26 cellular contexts compared by ENCODE assay signal in the genomic region with DNA sequence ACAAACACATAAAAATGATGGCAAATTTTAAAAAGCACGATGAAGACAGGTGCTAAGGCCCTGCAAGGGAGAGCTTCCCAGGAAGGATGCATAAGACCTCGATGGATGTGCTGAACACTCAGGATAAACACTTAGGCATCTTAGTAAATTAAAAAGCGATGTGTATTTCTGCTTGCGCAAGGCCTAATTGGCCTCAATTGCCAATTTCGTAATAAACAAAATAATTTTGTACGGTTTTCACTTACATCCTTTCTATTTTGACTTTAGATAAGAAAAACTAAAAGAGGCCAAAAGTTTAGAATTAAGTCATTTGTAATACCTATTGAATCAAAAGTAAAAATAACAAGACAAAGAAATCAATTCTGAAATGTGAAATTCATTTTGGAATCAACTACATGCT.
DNase-seq lines count a peak whose midpoint lies in the region; ATAC-seq, FAIRE-seq and TF ChIP-seq lines count a peak whose summit lies in the region.
"Had no signal": no experiment of that assay in that cellular context is flagged by ENCODE, and none has a peak within 500 bp of the region (broad histone marks: within the 10 kb centered on the region; RNA-seq: fewer than 3 reads in every experiment).

No MANE protein-coding gene starts in this region.

- H3K9me3 ChIP-seq in GM23248 (ENCODE audit: low read depth), result no peaks in the 10 kb centered on the region
- H3K9me3 ChIP-seq in K562 (replicated peaks; ENCODE audit: control insufficient read depth, insufficient read depth, low read depth, low read length), result no peaks in the 10 kb centered on the region
- H3K9me3 ChIP-seq in hepatocyte (ENCODE audit: low read depth), result no peaks in the 10 kb centered on the region
- H3K9me3 ChIP-seq: SJCRH30 had no signal

- DNase-seq in GM23248 (peak; percentile 46), K562 (ENCODE audit: extremely low read depth in 1 of 4, low spot score in 3 of 4) (no peak), hepatocyte (ENCODE audit: low spot score) (no peak), substantia nigra (lab: John Stamatoyannopoulos, UW) (no peak), D721Med (ENCODE audit: insufficient read length, low spot score) (no peak), T-helper 9 cell (no peak)
- DNase-seq in activated CD4-positive, alpha-beta memory T cell treated with anti-CD3 and anti-CD28 coated beads for 36 hours, result no peak
- DNase-seq: activated CD4-positive, alpha-beta T cell treated with anti-CD3 and anti-CD28 coated beads, Interleukin-2, amount 50 U/mL, for 1 hour; activated CD8-positive, alpha-beta memory T cell treated with anti-CD3 and anti-CD28 coated beads, Interleukin-2, amount 50 U/mL, for 4 hours; activated naive CD8-positive, alpha-beta T cell treated with anti-CD3 and anti-CD28 coated beads for 36 hours; DND-41; H7; Kasumi-1; NCI-H1048; NCI-H187 treated with DMSO at 0.1 percent for 48 hours; NCI-H2227 treated with DMSO at 0.1 percent for 48 hours; NCI-H774; OCI-M1; SJCRH30; stimulated activated CD4-positive, alpha-beta T cell treated with anti-CD3 and anti-CD28 coated beads, Interleukin-12 subunit alpha, Interleukin-12 subunit beta, amount 100 ng/mL, for 4 hours had no signal

- H4K20me1 ChIP-seq in GM23248 (ENCODE audit: insufficient read depth) (no peaks in the 10 kb centered on the region), K562 (replicated peaks; ENCODE audit: control insufficient read depth, insufficient read depth, low read length) (no peaks in the 10 kb centered on the region), hepatocyte (ENCODE audit: insufficient read depth, poor library complexity, severe bottlenecking) (no peaks in the 10 kb centered on the region)

- 4 to 7% methylated on average over 6 of the region's 6 CpGs for WGBS in GM23248 (ENCODE audit: low coverage in 1 of 2, low lambda C conversion rate in 2 of 2, missing lambda C conversion rate in 2 of 2), 2 experiments
- WGBS in K562 (ENCODE audit: insufficient coverage, low coverage, missing lambda C conversion rate), result 83% methylated on average over 6 of the region's 6 CpGs
- WGBS in hepatocyte (ENCODE audit: low lambda C conversion rate, missing lambda C conversion rate), result 93% methylated on average over 6 of the region's 6 CpGs

- peak overlapping the region; percentile 98 for H3K4me2 ChIP-seq in GM23248 (ENCODE audit: unreplicated experiment)
- H3K4me2 ChIP-seq in K562 (ENCODE audit: insufficient read depth, low read length), result no peak overlapping the region
- peak overlapping the region; percentile 72 for H3K4me2 ChIP-seq in hepatocyte
- H3K4me2 ChIP-seq: neural progenitor cell had no signal

- peak overlapping the region; percentile 88 for H3K27ac ChIP-seq in GM23248
- no peak overlapping the region for H3K27ac ChIP-seq in K562 (ENCODE audit: extremely low read depth, low read depth, low read length)
- H3K27ac ChIP-seq in hepatocyte, result peak overlapping the region; percentile 84
- H3K27ac ChIP-seq in substantia nigra (ENCODE audit: low read depth, low read length, poor library complexity, severe bottlenecking), result peak overlapping the region; percentile 94
- H3K27ac ChIP-seq: epithelial cell of prostate, neural progenitor cell, SJCRH30 had no signal

- no peaks in the 10 kb centered on the region for H3K4me1 Mint-ChIP-seq in activated CD4-positive, alpha-beta memory T cell treated with anti-CD3 and anti-CD28 coated beads for 36 hours (ENCODE audit: low read depth)

- in situ Hi-C loops in GM23248 (cut with MboI) (no loop called here), K562 (cut with MboI) (no loop called here)

- TF ChIP-seq CTCF in K562 (IDR thresholded peaks at IDR 0.05 in 2 of 3, conservative IDR thresholded peaks at IDR 0.05 in 1 of 3; ENCODE audit: insufficient read depth in 2 of 3, low read depth in 1 of 3, low read length in 3 of 3), result no peak
- no peak for TF ChIP-seq CTCF in hepatocyte (IDR thresholded peaks at IDR 0.05; ENCODE audit: poor library complexity)
- TF ChIP-seq CTCF in D721Med (IDR thresholded peaks at IDR 0.05; ENCODE audit: insufficient read depth, missing control alignments), result no peak

- no peak for TF ChIP-seq POLR2A in K562 (conservative IDR thresholded peaks at IDR 0.05)

- no peaks in the 10 kb centered on the region for H3K36me3 ChIP-seq in GM23248 (ENCODE audit: low read depth)
- no peaks in the 10 kb centered on the region for H3K36me3 ChIP-seq in K562 (ENCODE audit: control insufficient read depth, insufficient read depth, low read length)
- H3K36me3 ChIP-seq in hepatocyte (replicated peaks; ENCODE audit: insufficient read depth, low read depth), result no peaks in the 10 kb centered on the region
- H3K36me3 ChIP-seq: neural progenitor cell, SJCRH30 had no signal

- FAIRE-seq in K562 (lab: Jason Lieb, UNC), result no peak
- no peak for FAIRE-seq in D721Med (lab: Jason Lieb, UNC)
- FAIRE-seq: bronchial epithelial cell had no signal

- H3K27me3 ChIP-seq in GM23248 (replicated peaks; ENCODE audit: insufficient read depth) (no peaks in the 10 kb centered on the region), K562 (ENCODE audit: control insufficient read depth in 2 of 2, insufficient read depth in 2 of 2, low read length in 2 of 2) (no peaks in the 10 kb centered on the region), hepatocyte (no peaks in the 10 kb centered on the region)
- H3K27me3 ChIP-seq: neural progenitor cell, SJCRH30 had no signal

- POLR2A ChIA-PET in K562 (lab: Yijun Ruan, JAX), result no interaction called here
- POLR2A ChIA-PET in activated CD4-positive, alpha-beta memory T cell treated with anti-CD3 and anti-CD28 coated beads for 36 hours (lab: Charles Lee), result no interaction called here

- peaks cover 51% of the 10 kb centered on the region for H3F3A ChIP-seq in GM23248 (ENCODE audit: insufficient read depth)

- no peak for TF ChIP-seq RAD21 in K562 (CRISPR knock-in tag; conservative IDR thresholded peaks at IDR 0.05 in 1 of 2, IDR thresholded peaks at IDR 0.05 in 1 of 2)

- BruUV-seq in K562 (replicated peaks; lab: Mats Ljungman, UMichigan), result no TSS peak

- no peaks in the 10 kb centered on the region for H3K9me1 ChIP-seq in K562 (ENCODE audit: control insufficient read depth, insufficient read depth, low read length)

- H3K9me3 Mint-ChIP-seq in activated CD4-positive, alpha-beta memory T cell treated with anti-CD3 and anti-CD28 coated beads for 36 hours, result no peaks in the 10 kb centered on the region
- H3K9me3 Mint-ChIP-seq: activated naive CD8-positive, alpha-beta T cell treated with anti-CD3 and anti-CD28 coated beads for 36 hours; activated T-helper 2 cell treated with anti-CD3 and anti-CD28 coated beads, Interferon-gamma antibody, Interleukin-2, Interleukin-4, amounts not matched to agents 10 μg/mL and 5 μg/mL and 100 μg/mL, durations not matched to agents 14 hours and 24 hours and 36 hours; neural progenitor cell; T-helper 1 cell treated with Interleukin-12 subunit alpha and Interleukin-12 subunit beta and Interleukin-4 antibody, amounts not matched to agents 30 μg/mL and 1 μg/mL, for 36 hours had no signal

- H3K9me2 ChIP-seq in GM23248 (ENCODE audit: insufficient read depth), result no peaks in the 10 kb centered on the region
- H3K9me2 ChIP-seq in hepatocyte (replicated peaks; ENCODE audit: insufficient read depth), result no peaks in the 10 kb centered on the region

- H3K4me3 Mint-ChIP-seq in activated CD4-positive, alpha-beta memory T cell treated with anti-CD3 and anti-CD28 coated beads for 36 hours, result no peak overlapping the region
- H3K4me3 Mint-ChIP-seq: activated naive CD8-positive, alpha-beta T cell treated with anti-CD3 and anti-CD28 coated beads for 36 hours; neural progenitor cell; T-helper 1 cell treated with Interleukin-12 subunit alpha and Interleukin-12 subunit beta and Interleukin-4 antibody, amounts not matched to agents 30 μg/mL and 1 μg/mL, for 36 hours had no signal

- ATAC-seq in K562, result no peak
- ATAC-seq: left lobe of liver had no signal

- CTCF ChIA-PET in K562 (lab: Yijun Ruan, JAX; ENCODE audit: low intra/inter-chr PET ratio), result no interaction called here
- CTCF ChIA-PET in activated CD4-positive, alpha-beta memory T cell treated with anti-CD3 and anti-CD28 coated beads for 36 hours (lab: Charles Lee), result no interaction called here

- H2AFZ ChIP-seq in GM23248 (peak overlapping the region; percentile 51), K562 (ENCODE audit: low read depth, low read length) (no peak overlapping the region), hepatocyte (no peak overlapping the region)
- H2AFZ ChIP-seq: neural progenitor cell had no signal

- H3K27me3 Mint-ChIP-seq in activated CD4-positive, alpha-beta memory T cell treated with anti-CD3 and anti-CD28 coated beads for 36 hours, result no peaks in the 10 kb centered on the region

- no peaks in the 10 kb centered on the region for H3K36me3 Mint-ChIP-seq in activated CD4-positive, alpha-beta memory T cell treated with anti-CD3 and anti-CD28 coated beads for 36 hours
- H3K36me3 Mint-ChIP-seq: activated naive CD8-positive, alpha-beta T cell treated with anti-CD3 and anti-CD28 coated beads for 36 hours had no signal

- peaks cover 80% of the 10 kb centered on the region for H3K79me2 ChIP-seq in GM23248 (ENCODE audit: insufficient read depth)
- H3K79me2 ChIP-seq in K562 (ENCODE audit: control insufficient read depth, insufficient read depth, low read length), result no peaks in the 10 kb centered on the region
- peaks cover 44% of the 10 kb centered on the region for H3K79me2 ChIP-seq in hepatocyte

- H3K27ac Mint-ChIP-seq in activated CD4-positive, alpha-beta memory T cell treated with anti-CD3 and anti-CD28 coated beads for 36 hours, result no peak overlapping the region
- H3K27ac Mint-ChIP-seq: activated naive CD8-positive, alpha-beta T cell treated with anti-CD3 and anti-CD28 coated beads for 36 hours; activated T-helper 2 cell treated with anti-CD3 and anti-CD28 coated beads, Interferon-gamma antibody, Interleukin-2, Interleukin-4, amounts not matched to agents 10 μg/mL and 5 μg/mL and 100 μg/mL, durations not matched to agents 14 hours and 24 hours and 36 hours; neural progenitor cell; T-helper 1 cell treated with Interleukin-12 subunit alpha and Interleukin-12 subunit beta and Interleukin-4 antibody, amounts not matched to agents 30 μg/mL and 1 μg/mL, for 36 hours had no signal

- intact Hi-C loops in K562 (cut with micrococcal nuclease), result no loop called here
- intact Hi-C loops in activated CD4-positive, alpha-beta memory T cell treated with anti-CD3 and anti-CD28 coated beads for 36 hours (cut with micrococcal nuclease), result no loop called here

- peaks cover 48% of the 10 kb centered on the region for H3K4me1 ChIP-seq in GM23248 (ENCODE audit: insufficient read depth)
- H3K4me1 ChIP-seq in K562 (replicated peaks in 1 of 2; ENCODE audit: control insufficient read depth in 2 of 2, insufficient read depth in 2 of 2, low read length in 2 of 2), result no peaks in the 10 kb centered on the region
- peaks cover 9% of the 10 kb centered on the region for H3K4me1 ChIP-seq in hepatocyte (ENCODE audit: insufficient read depth)

- H3K4me3 ChIP-seq in GM23248 (peak overlapping the region; percentile 79), K562 (no peak overlapping the region), hepatocyte (no peak overlapping the region)
- H3K4me3 ChIP-seq: neural progenitor cell, SJCRH30 had no signal

- no peak for TF ChIP-seq EP300 in K562 (IDR thresholded peaks at IDR 0.05; ENCODE audit: low read length)

- H3K9ac ChIP-seq in GM23248 (peak overlapping the region; percentile 80), K562 (ENCODE audit: insufficient read depth in 1 of 2, low read depth in 2 of 2, low read length in 2 of 2) (no peak overlapping the region)
- H3K9ac ChIP-seq: neural progenitor cell had no signal

TF ChIP-seq in K562, 482 proteins besides CTCF, POLR2A, EP300 and RAD21 (continues in another document):
- peak; percentile 45; the same call in 1 of the 2 replicates for TF ChIP-seq CEBPB (tag; IDR thresholded peaks at IDR 0.05)
